24 cellular contexts compared by ENCODE assay signal in genomic region chr2:120961396-120961795, GRCh38.
"Had no signal": no experiment of that assay in that cellular context is flagged by ENCODE, and none has a peak within 500 bp of the region (broad histone marks: within the 10 kb centered on the region; RNA-seq: fewer than 3 reads in every experiment).

No MANE protein-coding gene starts in this region.

- H3K27ac ChIP-seq: colonic mucosa, coronary artery, dorsolateral prefrontal cortex, epithelial cell of prostate, esophagus muscularis mucosa, esophagus squamous epithelium, foreskin keratinocyte, gastrocnemius medialis, gastroesophageal sphincter, heart right ventricle had no signal

- H3K9me3 Mint-ChIP-seq: dendritic cell treated with granulocyte-macrophage colony-stimulating factor and Interleukin-4, amounts not matched to agents 40 ng/mL and 50 ng/mL, for 4 days; effector memory CD8-positive, alpha-beta T cell; endodermal cell had no signal

- H3K4me1 ChIP-seq: colonic mucosa, gastrocnemius medialis had no signal

- H3K4me3 ChIP-seq: colonic mucosa, coronary artery, dorsolateral prefrontal cortex, esophagus muscularis mucosa, esophagus squamous epithelium, gastrocnemius medialis, gastroesophageal sphincter, heart right ventricle had no signal

- DNase-seq: colonic mucosa; cortex of kidney; dermis blood vessel endothelial cell; dorsolateral prefrontal cortex; effector CD4-positive, alpha-beta T cell; effector CD8-positive, alpha-beta T cell; effector memory CD4-positive, alpha-beta T cell; effector memory CD8-positive, alpha-beta T cell; endodermal cell; erythroblast; esophagus squamous epithelium; foreskin fibroblast; foreskin keratinocyte; foreskin melanocyte; gastrocnemius medialis; glutamatergic neuron; head of caudate nucleus; heart right ventricle had no signal

- H3K27me3 Mint-ChIP-seq: dendritic cell treated with granulocyte-macrophage colony-stimulating factor and Interleukin-4, amounts not matched to agents 40 ng/mL and 50 ng/mL, for 4 days had no signal

- H3K9me3 ChIP-seq: colonic mucosa, esophagus muscularis mucosa, esophagus squamous epithelium, gastrocnemius medialis, gastroesophageal sphincter, heart right ventricle had no signal

- H3K36me3 ChIP-seq: colonic mucosa, esophagus squamous epithelium, gastrocnemius medialis had no signal

- H3K27me3 ChIP-seq: colonic mucosa, esophagus muscularis mucosa, gastrocnemius medialis, gastroesophageal sphincter, heart right ventricle had no signal

- H3K4me3 Mint-ChIP-seq: dendritic cell treated with granulocyte-macrophage colony-stimulating factor and Interleukin-4, amounts not matched to agents 40 ng/mL and 50 ng/mL, for 4 days; effector memory CD8-positive, alpha-beta T cell; endodermal cell had no signal

- H3K27ac Mint-ChIP-seq: dendritic cell treated with granulocyte-macrophage colony-stimulating factor and Interleukin-4, amounts not matched to agents 40 ng/mL and 50 ng/mL, for 4 days; effector memory CD8-positive, alpha-beta T cell; endodermal cell had no signal

- ATAC-seq: effector memory CD8-positive, alpha-beta T cell; esophagus mucosa; foreskin keratinocyte; gastrocnemius medialis; gastroesophageal sphincter; heart right ventricle had no signal
